In the genomic region with DNA sequence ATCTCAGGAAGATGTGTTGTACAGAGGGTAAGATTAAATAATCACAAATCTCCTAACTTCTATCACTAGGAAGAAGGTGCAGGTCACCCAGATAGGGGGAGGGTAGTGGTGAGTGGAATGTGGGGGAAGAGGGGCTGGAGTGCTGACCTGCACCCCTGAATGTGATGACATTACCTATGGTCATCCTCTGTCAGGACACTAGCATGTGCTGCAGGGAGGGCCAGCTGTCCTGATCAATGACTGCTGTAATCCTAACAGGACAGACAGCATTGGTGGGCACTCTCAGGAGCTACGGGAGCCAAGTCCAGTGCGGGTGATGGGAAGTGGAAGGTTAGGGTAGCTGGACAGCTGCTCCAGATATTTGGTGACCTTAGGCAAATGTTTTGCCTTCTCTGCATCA, we compare ENCODE assay signal across 34 cellular contexts. TPM values are rescaled to one million over a fixed set of nuclear protein-coding genes. Genes with fewer than 3 reads are reported as not detected.
"Had no signal": no experiment of that assay in that cellular context is flagged by ENCODE, and none has a peak within 500 bp of the region (broad histone marks: within the 10 kb centered on the region; RNA-seq: fewer than 3 reads in every experiment).

No MANE protein-coding gene starts in this region.

- H3K27me3 ChIP-seq: MG63 had no signal

- H3K9me3 ChIP-seq: MG63 had no signal

- H3K36me3 ChIP-seq: MG63 had no signal

- H3K4me3 ChIP-seq: MG63 had no signal

- H3K27ac ChIP-seq: KMS-11 had no signal

- DNase-seq: Karpas-422, Kasumi-1, KG1, MG63, MM.1S, MV-4-11, NCI-H1048, NCI-H1105, NCI-H1105 treated with DMSO at 0.1 percent for 48 hours, NCI-H1417, NCI-H1417 treated with DMSO at 0.1 percent for 48 hours, NCI-H1436, NCI-H1436 treated with DMSO at 0.1 percent for 48 hours, NCI-H146, NCI-H1694, NCI-H1694 treated with DMSO at 0.1 percent for 48 hours, NCI-H187, NCI-H187 treated with DMSO at 0.1 percent for 48 hours, NCI-H1930, NCI-H2081, NCI-H2081 treated with DMSO at 0.1 percent for 48 hours, NCI-H2107, NCI-H2171, NCI-H2227 treated with DMSO at 0.1 percent for 48 hours, NCI-H226, NCI-H446, NCI-H446 treated with DMSO at 0.1 percent for 48 hours, NCI-H510A, NCI-H510A treated with DMSO at 0.1 percent for 48 hours had no signal

RNA-seq across cellular contexts. Expression of gene CST5, which starts 45.2 kb away (rescaled TPM):
- total RNA-seq: LHCN-M2, M059J, MCF 10A, NCI-H460 had no signal
